24 cellular contexts compared by ENCODE assay signal in genomic region chr15:47432831-47433230, GRCh38.
"Had no signal": no experiment of that assay in that cellular context is flagged by ENCODE, and none has a peak within 500 bp of the region (broad histone marks: within the 10 kb centered on the region; RNA-seq: fewer than 3 reads in every experiment).

No MANE protein-coding gene starts in this region.

- ATAC-seq: activated CD4-positive, alpha-beta T cell treated with anti-CD3 and anti-CD28 coated beads for 36 hours; gastroesophageal sphincter; heart left ventricle; stimulated activated naive CD8-positive, alpha-beta T cell treated with anti-CD3 and anti-CD28 coated beads, Interleukin-15, Interleukin-2, amounts not matched to agents 100 U/mL and 50 U/mL, for 24 hours; WTC11 had no signal

- H3K9me3 ChIP-seq: colonic mucosa, gastroesophageal sphincter, heart left ventricle, left ventricle myocardium inferior, transverse colon, uterus had no signal

- H3K36me3 Mint-ChIP-seq: activated CD4-positive, alpha-beta memory T cell treated with anti-CD3 and anti-CD28 coated beads for 36 hours; activated naive CD8-positive, alpha-beta T cell; WTC11 had no signal

- H3K27me3 ChIP-seq: colonic mucosa, gastroesophageal sphincter, heart left ventricle, transverse colon, uterus had no signal

- H3K27ac Mint-ChIP-seq: activated CD4-positive, alpha-beta memory T cell treated with anti-CD3 and anti-CD28 coated beads for 36 hours; activated CD4-positive, alpha-beta T cell treated with anti-CD3 and anti-CD28 coated beads for 36 hours; activated naive CD8-positive, alpha-beta T cell; activated T-helper 1 cell treated with anti-CD3 and anti-CD28 coated beads, Interleukin-12 subunit alpha, Interleukin-12 subunit beta, Interleukin-2, Interleukin-4 antibody, amounts not matched to agents 30 ng/mL and 10 ng/mL and 1 ng/mL, durations not matched to agents 14 hours and 24 hours and 36 hours; nephron progenitor cell; WTC11 had no signal

- DNase-seq: activated CD4-positive, alpha-beta memory T cell treated with anti-CD3 and anti-CD28 coated beads for 36 hours; activated CD4-positive, alpha-beta T cell treated with anti-CD3 and anti-CD28 coated beads for 36 hours; activated gamma-delta T cell treated with Interleukin-2 at 50 U/mL for 16 hours; activated T-cell treated with anti-CD3 and anti-CD28 coated beads for 4 hours; colonic mucosa; heart left ventricle; kidney glomerular epithelial cell; left ventricle myocardium inferior; mammary epithelial cell; midbrain; nephron progenitor cell; nucleus accumbens; posterior cingulate gyrus; retina; stimulated activated CD4-positive, alpha-beta T cell treated with anti-CD3 and anti-CD28 coated beads, Interleukin-12 subunit alpha, Interleukin-12 subunit beta, amount 100 ng/mL, for 4 hours; stimulated activated CD4-positive, alpha-beta T cell treated with anti-CD3 and anti-CD28 coated beads, Interleukin-1b, Interleukin-23, amount 100 ng/mL, for 48 hours; stimulated activated naive CD8-positive, alpha-beta T cell treated with anti-CD3 and anti-CD28 coated beads, Interleukin-15, Interleukin-2, amounts not matched to agents 100 U/mL and 50 U/mL, for 24 hours; substantia nigra; transverse colon; uterus had no signal

- H3K27ac ChIP-seq: colonic mucosa, gastroesophageal sphincter, heart left ventricle, left ventricle myocardium inferior, transverse colon, uterus had no signal

- H3K9me3 Mint-ChIP-seq: activated CD4-positive, alpha-beta memory T cell treated with anti-CD3 and anti-CD28 coated beads for 36 hours; activated T-helper 1 cell treated with anti-CD3 and anti-CD28 coated beads, Interleukin-12 subunit alpha, Interleukin-12 subunit beta, Interleukin-2, Interleukin-4 antibody, amounts not matched to agents 30 ng/mL and 10 ng/mL and 1 ng/mL, durations not matched to agents 14 hours and 24 hours and 36 hours; nephron progenitor cell; WTC11 had no signal

- H3K36me3 ChIP-seq: colonic mucosa, gastroesophageal sphincter, heart left ventricle, left ventricle myocardium inferior, transverse colon, uterus had no signal

- H3K4me1 ChIP-seq: colonic mucosa, gastroesophageal sphincter, heart left ventricle, left ventricle myocardium inferior, transverse colon, uterus had no signal

- H3K4me3 ChIP-seq: colonic mucosa, gastroesophageal sphincter, heart left ventricle, left ventricle myocardium inferior, transverse colon, uterus had no signal
